In the genomic region with DNA sequence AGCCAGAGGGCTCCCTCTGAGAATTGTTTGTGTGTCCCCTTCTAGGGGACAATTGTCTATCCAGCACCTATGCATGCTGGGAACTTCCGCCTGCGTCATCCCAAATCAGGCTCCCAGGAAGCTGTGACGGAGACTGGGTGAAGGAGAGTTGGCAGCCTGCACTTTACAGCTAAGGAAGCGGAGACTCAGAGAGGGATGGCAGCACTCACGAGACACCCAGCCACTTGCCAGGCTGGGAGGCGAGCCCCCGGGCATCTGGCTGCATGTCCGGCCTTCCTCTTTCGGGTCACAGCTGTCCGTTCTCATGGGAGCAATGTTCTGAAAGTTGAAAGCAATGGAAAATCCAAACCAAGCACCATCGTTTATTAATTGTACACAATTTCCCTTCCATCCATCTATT, we compare ENCODE assay signal across 27 cellular contexts. TPM values are rescaled to one million over a fixed set of nuclear protein-coding genes. Genes with fewer than 3 reads are reported as not detected.
"Had no signal": no experiment of that assay in that cellular context is flagged by ENCODE, and none has a peak within 500 bp of the region (broad histone marks: within the 10 kb centered on the region; RNA-seq: fewer than 3 reads in every experiment).

No MANE protein-coding gene starts in this region.

- H3K4me3 Mint-ChIP-seq: activated CD8-positive, alpha-beta T cell treated with anti-CD3 and anti-CD28 coated beads, Interleukin-2, amount 10 ng/mL, durations not matched to agents 7 days and 5 days; activated naive CD8-positive, alpha-beta T cell treated with anti-CD3 and anti-CD28 coated beads, Interleukin-2, amount 50 U/mL, for 24 hours; activated T-cell treated with anti-CD3 and anti-CD28 coated beads, Interleukin-2, amount 50 U/mL, for 4 hours; brain; T-helper 17 cell; WTC11 had no signal

- H3K4me1 Mint-ChIP-seq: activated naive CD8-positive, alpha-beta T cell treated with anti-CD3 and anti-CD28 coated beads, Interleukin-2, amount 50 U/mL, for 24 hours; brain; T-helper 17 cell; WTC11 had no signal

- H3K36me3 ChIP-seq: ascending aorta, cardiac muscle cell, Peyer's patch had no signal

- H3K27ac ChIP-seq: ascending aorta, cardiac muscle cell, Peyer's patch had no signal

- H3K9me3 ChIP-seq: ascending aorta had no signal

- ATAC-seq: activated CD8-positive, alpha-beta T cell treated with anti-CD3 and anti-CD28 coated beads, Interleukin-2, amount 10 ng/mL, durations not matched to agents 7 days and 5 days; activated naive CD4-positive, alpha-beta T cell treated with anti-CD3 and anti-CD28 coated beads, Interleukin-2, amount 50 U/mL, for 72 hours; activated naive CD8-positive, alpha-beta T cell treated with anti-CD3 and anti-CD28 coated beads, Interleukin-2, amount 50 U/mL, for 24 hours; activated T-cell treated with anti-CD3 and anti-CD28 coated beads, Interleukin-2, amount 50 U/mL, for 4 hours; T-helper 17 cell; WTC11 had no signal

- H3K4me3 ChIP-seq: ascending aorta, cardiac muscle cell, Peyer's patch had no signal

- H3K27me3 ChIP-seq: ascending aorta, Peyer's patch had no signal

- H3K4me1 ChIP-seq: ascending aorta, Peyer's patch had no signal

- H3K36me3 Mint-ChIP-seq: activated naive CD4-positive, alpha-beta T cell treated with anti-CD3 and anti-CD28 coated beads, Interleukin-2, amount 50 U/mL, for 72 hours; brain; WTC11 had no signal

- H3K27ac Mint-ChIP-seq: activated CD8-positive, alpha-beta T cell treated with anti-CD3 and anti-CD28 coated beads, Interleukin-2, amount 10 ng/mL, durations not matched to agents 7 days and 5 days; activated naive CD4-positive, alpha-beta T cell treated with anti-CD3 and anti-CD28 coated beads, Interleukin-2, amount 50 U/mL, for 72 hours; activated naive CD8-positive, alpha-beta T cell treated with anti-CD3 and anti-CD28 coated beads, Interleukin-2, amount 50 U/mL, for 24 hours; T-helper 17 cell; WTC11 had no signal

- H3K9me3 Mint-ChIP-seq: activated naive CD4-positive, alpha-beta T cell treated with anti-CD3 and anti-CD28 coated beads, Interleukin-2, amount 50 U/mL, for 72 hours; activated naive CD8-positive, alpha-beta T cell treated with anti-CD3 and anti-CD28 coated beads, Interleukin-2, amount 50 U/mL, for 24 hours; activated T-cell treated with anti-CD3 and anti-CD28 coated beads, Interleukin-2, amount 50 U/mL, for 4 hours had no signal

- DNase-seq: activated CD4-positive, alpha-beta T cell treated with anti-CD3 and anti-CD28 coated beads for 48 hours; activated CD4-positive, alpha-beta T cell treated with anti-CD3 and anti-CD28 coated beads, Interleukin-2, amount 50 U/mL, for 4 hours; activated CD4-positive, CD25-positive, alpha-beta regulatory T cell treated with anti-CD3 and anti-CD28 coated beads, Interleukin-2, amount 50 U/mL, for 72 hours; activated CD8-positive, alpha-beta T cell treated with anti-CD3 and anti-CD28 coated beads, Interleukin-2, amount 10 ng/mL, durations not matched to agents 7 days and 5 days; activated effector memory CD4-positive, alpha-beta T cell treated with anti-CD3 and anti-CD28 coated beads, Interleukin-2, amount 50 U/mL, for 16 hours; activated naive CD4-positive, alpha-beta T cell treated with Interleukin-2 at 50 U/mL for 16 hours; activated naive CD8-positive, alpha-beta T cell treated with anti-CD3 and anti-CD28 coated beads, Interleukin-2, amount 50 U/mL, for 24 hours; activated T-cell treated with anti-CD3 and anti-CD28 coated beads, Interleukin-2, amount 50 U/mL, for 4 hours; amniotic stem cell; Karpas-422; MM.1S; NCI-H1105; NCI-H1436 treated with DMSO at 0.1 percent for 48 hours; NCI-H187; NCI-H2081; NCI-H510A treated with DMSO at 0.1 percent for 48 hours; NCI-H69; NK-92 treated with Interleukin-12 subunit alpha and Interleukin-12 subunit beta, amount 100 ng/mL, for 24 hours; Peyer's patch; SHP77 treated with DMSO at 0.1 percent for 48 hours; T-helper 17 cell; T-helper 9 cell had no signal

RNA-seq across cellular contexts. Expression of a gene that starts 45.5 kb away (rescaled TPM):
- total RNA-seq: activated CD8-positive, alpha-beta T cell treated with anti-CD3 and anti-CD28 coated beads, Interleukin-2, amount 10 ng/mL, durations not matched to agents 7 days and 5 days; activated naive CD4-positive, alpha-beta T cell treated with anti-CD3 and anti-CD28 coated beads, Interleukin-2, amount 50 U/mL, for 72 hours; activated T-cell treated with anti-CD3 and anti-CD28 coated beads, Interleukin-2, amount 50 U/mL, for 4 hours; ascending aorta; Peyer's patch; T-helper 17 cell had no signal
- polyA plus RNA-seq: cardiac muscle cell had no signal
